Comparison of ENCODE assay signal across 8 cellular contexts in the genomic region with DNA sequence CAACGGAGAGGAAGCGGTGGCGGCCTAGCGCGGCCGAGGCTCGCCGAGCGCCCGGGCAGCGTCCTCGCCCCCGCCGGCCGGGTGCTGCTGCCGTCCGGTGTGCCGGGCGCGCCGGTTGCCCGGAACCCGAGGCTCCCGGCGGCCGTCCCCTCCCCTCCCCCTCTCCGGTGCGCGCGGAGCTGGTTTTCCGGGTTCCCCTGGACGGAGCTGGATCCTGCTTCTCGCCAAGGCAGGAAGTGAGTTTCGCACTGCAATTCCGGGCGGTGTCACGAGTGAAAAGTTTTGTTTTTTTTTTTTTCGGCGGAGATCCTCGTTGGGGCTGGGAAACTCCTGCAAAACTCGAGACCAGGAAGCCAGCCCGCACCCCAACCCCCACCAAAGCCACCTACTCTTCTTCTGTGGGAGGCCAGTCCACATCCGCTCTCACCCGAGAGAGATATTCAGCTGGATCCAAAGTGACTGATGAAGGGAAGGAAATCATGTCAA. TPM values are rescaled to one million over a fixed set of nuclear protein-coding genes. Genes with fewer than 3 reads are reported as not detected.
DNase-seq lines count a peak whose midpoint lies in the region; ATAC-seq, FAIRE-seq and TF ChIP-seq lines count a peak whose summit lies in the region.

A gene with protein sequence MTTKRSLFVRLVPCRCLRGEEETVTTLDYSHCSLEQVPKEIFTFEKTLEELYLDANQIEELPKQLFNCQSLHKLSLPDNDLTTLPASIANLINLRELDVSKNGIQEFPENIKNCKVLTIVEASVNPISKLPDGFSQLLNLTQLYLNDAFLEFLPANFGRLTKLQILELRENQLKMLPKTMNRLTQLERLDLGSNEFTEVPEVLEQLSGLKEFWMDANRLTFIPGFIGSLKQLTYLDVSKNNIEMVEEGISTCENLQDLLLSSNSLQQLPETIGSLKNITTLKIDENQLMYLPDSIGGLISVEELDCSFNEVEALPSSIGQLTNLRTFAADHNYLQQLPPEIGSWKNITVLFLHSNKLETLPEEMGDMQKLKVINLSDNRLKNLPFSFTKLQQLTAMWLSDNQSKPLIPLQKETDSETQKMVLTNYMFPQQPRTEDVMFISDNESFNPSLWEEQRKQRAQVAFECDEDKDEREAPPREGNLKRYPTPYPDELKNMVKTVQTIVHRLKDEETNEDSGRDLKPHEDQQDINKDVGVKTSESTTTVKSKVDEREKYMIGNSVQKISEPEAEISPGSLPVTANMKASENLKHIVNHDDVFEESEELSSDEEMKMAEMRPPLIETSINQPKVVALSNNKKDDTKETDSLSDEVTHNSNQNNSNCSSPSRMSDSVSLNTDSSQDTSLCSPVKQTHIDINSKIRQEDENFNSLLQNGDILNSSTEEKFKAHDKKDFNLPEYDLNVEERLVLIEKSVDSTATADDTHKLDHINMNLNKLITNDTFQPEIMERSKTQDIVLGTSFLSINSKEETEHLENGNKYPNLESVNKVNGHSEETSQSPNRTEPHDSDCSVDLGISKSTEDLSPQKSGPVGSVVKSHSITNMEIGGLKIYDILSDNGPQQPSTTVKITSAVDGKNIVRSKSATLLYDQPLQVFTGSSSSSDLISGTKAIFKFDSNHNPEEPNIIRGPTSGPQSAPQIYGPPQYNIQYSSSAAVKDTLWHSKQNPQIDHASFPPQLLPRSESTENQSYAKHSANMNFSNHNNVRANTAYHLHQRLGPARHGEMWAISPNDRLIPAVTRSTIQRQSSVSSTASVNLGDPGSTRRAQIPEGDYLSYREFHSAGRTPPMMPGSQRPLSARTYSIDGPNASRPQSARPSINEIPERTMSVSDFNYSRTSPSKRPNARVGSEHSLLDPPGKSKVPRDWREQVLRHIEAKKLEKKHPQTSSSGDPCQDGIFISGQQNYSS (N-terminal part only) (plus strand): TSS at position 300 of the 486 bp plus-strand sequence. CDS start 66,144 bp downstream, outside the sequence.

- peak; percentile 81 for FAIRE-seq in GM12892 (lab: Jason Lieb, UNC)

- peak; percentile 29 for DNase-seq in GM12892 (ENCODE audit: insufficient read length)
- DNase-seq in NCI-H146 (lab: John Stamatoyannopoulos, UW), result peak; percentile 71
- DNase-seq in activated CD4-positive, alpha-beta T cell treated with anti-CD3 and anti-CD28 coated beads for 24 hours (ENCODE audit: low read depth in 2 of 2), result peak; percentile 46 to 59
- DNase-seq in cerebellum (ENCODE audit: low spot score), result peak; percentile 13
- no peak for DNase-seq in kidney epithelial cell (ENCODE audit: low read depth)
- DNase-seq in stimulated activated CD4-positive, alpha-beta T cell treated with anti-CD3 and anti-CD28 coated beads, Interleukin-15, amount 100 ng/mL, for 48 hours (ENCODE audit: low read depth in 2 of 2), result peak; percentile 49 to 51
- DNase-seq in DMS79 (lab: John Stamatoyannopoulos, UW), result no peak

- ATAC-seq in HG02623 (IDR thresholded peaks at IDR 0.05; ENCODE audit: unreplicated experiment), result peak; percentile 20

- no peaks in the 10 kb centered on the region for H3K36me3 ChIP-seq in kidney epithelial cell (ENCODE audit: control insufficient read depth, insufficient read depth, low read length)

- no peak for TF ChIP-seq CTCF in kidney epithelial cell (IDR thresholded peaks at IDR 0.05; ENCODE audit: insufficient read depth, low read length, poor library complexity, severe bottlenecking)

- no peaks in the 10 kb centered on the region for H3K27me3 ChIP-seq in kidney epithelial cell (ENCODE audit: control insufficient read depth, insufficient read depth, low read length)

- no peak for TF ChIP-seq POLR2A in GM12892 (IDR thresholded peaks at IDR 0.05; ENCODE audit: low read depth, low read length)

- peak within 1 kb of the TSS; percentile 99 for H3K4me3 ChIP-seq in kidney epithelial cell (ENCODE audit: low read depth, low read length)

RNA-seq across cellular contexts. Expression of the gene that starts here (rescaled TPM):
- 40.0 TPM for polyA plus RNA-seq in GM12892 (2012; ENCODE audit: missing spikeins)
- total RNA-seq in cerebellum (119 TPM), kidney epithelial cell (58.1 and 66.6 TPM in 2 replicates)

Comparison
In these comparisons a context has a peak if more than half of its experiments do, and no peak if none do; other contexts are left out.
1. DNase-seq: peak in GM12892 (single experiment), NCI-H146 (single experiment), activated CD4-positive, alpha-beta T cell treated with anti-CD3 and anti-CD28 coated beads for 24 hours (2 of 2), cerebellum (single experiment) and stimulated activated CD4-positive, alpha-beta T cell treated with anti-CD3 and anti-CD28 coated beads, Interleukin-15, amount 100 ng/mL, for 48 hours (2 of 2); none in kidney epithelial cell (single experiment) and DMS79 (single experiment).